Comparison of ENCODE assay signal across 8 cellular contexts in genomic region chr1:26541816-26542711, GRCh38. TPM values are rescaled to one million over a fixed set of nuclear protein-coding genes. Genes with fewer than 3 reads are reported as not detected.
DNase-seq lines count a peak whose midpoint lies in the region; ATAC-seq and TF ChIP-seq lines count a peak whose summit lies in the region.

No MANE protein-coding gene starts in this region.

- no peak overlapping the region for H3K4me3 ChIP-seq in HUES48 (ENCODE audit: low read depth, low read length)
- H3K4me3 ChIP-seq in mammary epithelial cell (replicated peaks in 1 of 3; ENCODE audit: insufficient read depth in 1 of 3, low read depth in 2 of 3, low read length in 3 of 3) = no peak overlapping the region

- intact Hi-C loops in mammary epithelial cell (cut with micrococcal nuclease) = loop anchor here (1.0 kb wide), 1 partner anchor 11 kb away; no protein-coding TSS in a partner anchor

- ATAC-seq in GM21381 (IDR thresholded peaks at IDR 0.05; ENCODE audit: unreplicated experiment) = peak; percentile 49
- peak; percentile 50 for ATAC-seq in left lobe of liver

- H3K4me2 ChIP-seq in mammary epithelial cell (ENCODE audit: insufficient read depth, low read depth, low read length) = peak overlapping the region; percentile 45

- H3K4me1 ChIP-seq in HUES48 (ENCODE audit: control insufficient read depth, insufficient read depth, low read length) (peaks cover 7% of the 10 kb centered on the region), mammary epithelial cell (ENCODE audit: insufficient read depth, low read length) (peaks cover 60% of the 10 kb centered on the region)

- H3K9ac ChIP-seq in HUES48 (ENCODE audit: low read depth, low read length) (no peak overlapping the region), mammary epithelial cell (ENCODE audit: insufficient read depth, low read length) (no peak overlapping the region)

- CTCF ChIA-PET in mammary epithelial cell (lab: Charles Lee; ENCODE audit: low non-redundant PET) = no interaction called here

- 10% methylated on average over 15 of the region's 18 CpGs for WGBS in mammary epithelial cell (ENCODE audit: low coverage, missing lambda C conversion rate)

- H3K9me3 ChIP-seq in HUES48 (ENCODE audit: control insufficient read depth, insufficient read depth, low read length) (no peaks in the 10 kb centered on the region), mammary epithelial cell (replicated peaks; ENCODE audit: insufficient read depth, low read length) (no peaks in the 10 kb centered on the region)

- BruUV-seq in mammary epithelial cell (replicated peaks; lab: Mats Ljungman, UMichigan) = no TSS peak

- TF ChIP-seq CTCF in VCaP (conservative IDR thresholded peaks at IDR 0.05) (0 out of 2 replicates have a peak, but pooled peaks have one; percentile 10), mammary epithelial cell (conservative IDR thresholded peaks at IDR 0.05 in 1 of 2, IDR thresholded peaks at IDR 0.05 in 1 of 2; ENCODE audit: extremely low read depth in 1 of 2, insufficient read depth in 1 of 2, low read depth in 1 of 2, low read length in 2 of 2) (peak; percentile 24 to 31)

- peak overlapping the region; percentile 59 for H3K27ac ChIP-seq in HUES48 (ENCODE audit: low read depth, low read length)
- no peak overlapping the region for H3K27ac ChIP-seq in VCaP
- peak overlapping the region; percentile 49 for H3K27ac ChIP-seq in mammary epithelial cell (ENCODE audit: insufficient read depth, low read depth, low read length)

- H3K27me3 ChIP-seq in HUES48 (ENCODE audit: control insufficient read depth, insufficient read depth, low read length) (no peaks in the 10 kb centered on the region), mammary epithelial cell (ENCODE audit: insufficient read depth, low read length) (no peaks in the 10 kb centered on the region)

- in situ Hi-C loops in mammary epithelial cell (cut with MboI; ENCODE audit: low sequenced_read_pairs in 2 of 2) = no loop called here

- DNase-seq in DMS153 treated with DMSO at 0.1 percent for 48 hours (lab: John Stamatoyannopoulos, UW; ENCODE audit: unreplicated experiment) = peak; percentile 13
- peak; percentile 92 for DNase-seq in mammary epithelial cell
- peak; percentile 70 for DNase-seq in left lobe of liver (ENCODE audit: low spot score)
- peak; percentile 34 to 82 (median 54) for DNase-seq in stimulated activated CD4-positive, alpha-beta T cell treated with anti-CD3 and anti-CD28 coated beads, TNF-alpha, amount 100 ng/mL, for 24 hours (ENCODE audit: low read depth in 3 of 3)
- no peak for DNase-seq in amniotic stem cell (lab: John Stamatoyannopoulos, UW)

- dilution Hi-C loops in mammary epithelial cell (cut with HindIII; ENCODE audit: low sequenced_read_pairs) = no loop called here

- H2AFZ ChIP-seq in mammary epithelial cell (ENCODE audit: low read depth, low read length) = no peak overlapping the region

- H3K36me3 ChIP-seq in HUES48 (ENCODE audit: control insufficient read depth, insufficient read depth, low read length) (peaks cover 38% of the 10 kb centered on the region), mammary epithelial cell (ENCODE audit: insufficient read depth, low read length) (peaks cover 21% of the 10 kb centered on the region)

- H4K20me1 ChIP-seq in mammary epithelial cell (ENCODE audit: insufficient read depth, low read length) = no peaks in the 10 kb centered on the region

- peaks cover 89% of the 10 kb centered on the region for H3K79me2 ChIP-seq in mammary epithelial cell (ENCODE audit: insufficient read depth, low read length)

RNA-seq across cellular contexts. Expression of gene RPS6KA1, which starts 12.5 kb away (rescaled TPM):
- total RNA-seq in mammary epithelial cell = 100 to 1,000 TPM; 107 to 142 TPM
- polyA plus RNA-seq in mammary epithelial cell = 103 TPM
- polyA minus RNA-seq in mammary epithelial cell = 229 TPM
- 12.9 TPM for total RNA-seq in left lobe of liver
